1 cellular context compared by ENCODE assay signal in genomic region chr3:27767000-27767399, GRCh38.
TF ChIP-seq lines count a peak whose summit lies in the region.

No MANE protein-coding gene starts in this region.

TF ChIP-seq in GM12878, 131 proteins besides CTCF, POLR2A, EP300 and RAD21:
- TF ChIP-seq ATF7 (IDR thresholded peaks at IDR 0.05; ENCODE audit: low read depth), result no peak
